8 cellular contexts compared by ENCODE assay signal in genomic region chr6:43074847-43075741, GRCh38. TPM values are rescaled to one million over a fixed set of nuclear protein-coding genes. Genes with fewer than 3 reads are reported as not detected.
DNase-seq lines count a peak whose midpoint lies in the region; ATAC-seq and TF ChIP-seq lines count a peak whose summit lies in the region.
"Had no signal": no experiment of that assay in that cellular context is flagged by ENCODE, and none has a peak within 500 bp of the region (broad histone marks: within the 10 kb centered on the region; RNA-seq: fewer than 3 reads in every experiment).

No MANE protein-coding gene starts in this region.

- no peaks in the 10 kb centered on the region for H3K9me3 Mint-ChIP-seq in T-helper 2 cell treated with Interferon-gamma antibody and Interleukin-4, amounts not matched to agents 5 μg/mL and 100 μg/mL, for 36 hours

- no peak for TF ChIP-seq CTCF in spleen (IDR thresholded peaks at IDR 0.05 in 8 of 11, conservative IDR thresholded peaks at IDR 0.05 in 3 of 11)

- no peaks in the 10 kb centered on the region for H3K9me3 ChIP-seq in spleen
- H3K9me3 ChIP-seq: neutrophil had no signal

- no peak for TF ChIP-seq POLR2A in spleen (IDR thresholded peaks at IDR 0.05)

- H3K4me3 ChIP-seq in spleen: peak overlapping the region in 3 of 8 donors; percentile 55 to 72 (median 60)

- peaks cover 3% of the 10 kb centered on the region for H3K4me1 Mint-ChIP-seq in T-helper 2 cell treated with Interferon-gamma antibody and Interleukin-4, amounts not matched to agents 5 μg/mL and 100 μg/mL, for 36 hours (ENCODE audit: low read depth)

- 66 to 77% (median 73%) methylated on average over 4 to 6 of the region's 6 CpGs for WGBS in spleen, 5 donors

- no peak for DNase-seq in T-helper 2 cell treated with Interferon-gamma antibody and Interleukin-4, amounts not matched to agents 5 μg/mL and 100 μg/mL, for 36 hours (ENCODE audit: low spot score)
- no peak for DNase-seq in T-helper 2 cell
- peak; percentile 35 for DNase-seq in fibroblast of the conjunctiva (ENCODE audit: low read depth)
- DNase-seq in spleen: peak; percentile 73
- no peak for DNase-seq in NK-92 treated with Interleukin-12 subunit alpha and Interleukin-12 subunit beta, amount 100 ng/mL, for 24 hours (lab: John Stamatoyannopoulos, UW)
- DNase-seq: activated gamma-delta T cell treated with Interleukin-2 at 50 U/mL for 16 hours had no signal

- peaks cover 0 to 52% (median 20%) of the 10 kb centered on the region in 6 donors for H3K36me3 ChIP-seq in spleen

- no peak overlapping the region for H3K27ac Mint-ChIP-seq in T-helper 2 cell treated with Interferon-gamma antibody and Interleukin-4, amounts not matched to agents 5 μg/mL and 100 μg/mL, for 36 hours

- peak overlapping the region in 7 of 8 donors; percentile 43 to 83 (median 61) for H3K27ac ChIP-seq in spleen
- H3K27ac ChIP-seq: neutrophil had no signal

- H3K4me3 Mint-ChIP-seq in T-helper 2 cell treated with Interferon-gamma antibody and Interleukin-4, amounts not matched to agents 5 μg/mL and 100 μg/mL, for 36 hours: peak overlapping the region; percentile 18

- peaks cover 0 to 30% (median 18%) of the 10 kb centered on the region in 7 donors for H3K27me3 ChIP-seq in spleen (replicated peaks in 1 of 7)

- peaks cover 31% of the 10 kb centered on the region for H3K27me3 Mint-ChIP-seq in T-helper 2 cell treated with Interferon-gamma antibody and Interleukin-4, amounts not matched to agents 5 μg/mL and 100 μg/mL, for 36 hours (ENCODE audit: low read depth)

- ATAC-seq in GM21576 (IDR thresholded peaks at IDR 0.05; ENCODE audit: unreplicated experiment): no peak

- intact Hi-C loops in spleen (cut with DNase I; ENCODE audit: low total_unique reads): no loop called here

- H3K36me3 Mint-ChIP-seq in T-helper 2 cell treated with Interferon-gamma antibody and Interleukin-4, amounts not matched to agents 5 μg/mL and 100 μg/mL, for 36 hours (ENCODE audit: low read depth): peaks cover 2% of the 10 kb centered on the region

- peaks cover 0 to 33% (median 19%) of the 10 kb centered on the region in 6 donors for H3K4me1 ChIP-seq in spleen

RNA-seq across cellular contexts. Expression of gene PTK7, which starts 1.0 kb away (rescaled TPM):
- total RNA-seq in spleen: 10 to 100 TPM; 20.4 to 66.4 (median 35.1) TPM
- polyA plus RNA-seq in spleen: 10 to 100 TPM in 1 of 3 donors, 1 to 10 TPM in 2; 6.0 to 13.0 (median 8.7) TPM

RNA-seq across cellular contexts. Expression of gene KLC4, which starts 15.7 kb away (rescaled TPM):
- total RNA-seq in spleen: 10 to 100 TPM; 19.6 to 27.0 (median 21.5) TPM
- polyA plus RNA-seq in spleen: 10 to 100 TPM; 13.2 to 20.0 (median 19.2) TPM

RNA-seq across cellular contexts. Expression of gene MRPL2, which starts 15.9 kb away (rescaled TPM):
- total RNA-seq in spleen: 10 to 100 TPM; 11.0 to 43.4 (median 31.0) TPM
- 10 to 100 TPM; 47.9 to 53.9 (median 52.7) TPM for polyA plus RNA-seq in spleen

RNA-seq across cellular contexts. Expression of gene CUL7, which starts 21.4 kb away (rescaled TPM):
- 10 to 100 TPM; 11.8 to 23.1 (median 13.7) TPM for total RNA-seq in spleen
- 1 to 10 TPM; 3.6 to 7.7 (median 4.9) TPM for polyA plus RNA-seq in spleen

RNA-seq across cellular contexts. Expression of gene RRP36, which starts 53.7 kb away (rescaled TPM):
- total RNA-seq in spleen: 10 to 100 TPM; 34.9 to 63.4 (median 43.8) TPM
- 10 to 100 TPM; 32.0 to 39.5 (median 32.3) TPM for polyA plus RNA-seq in spleen

Comparison
In these comparisons a context has a peak if more than half of its experiments do, and no peak if none do; other contexts are left out.
1. DNase-seq: peak in fibroblast of the conjunctiva (single experiment) and spleen (single experiment); none in T-helper 2 cell treated with Interferon-gamma antibody and Interleukin-4, amounts not matched to agents 5 μg/mL and 100 μg/mL, for 36 hours (single experiment), T-helper 2 cell (0 of 5) and NK-92 treated with Interleukin-12 subunit alpha and Interleukin-12 subunit beta, amount 100 ng/mL, for 24 hours (single experiment).